17 cellular contexts compared by ENCODE assay signal in genomic region chr20:5602346-5602745, GRCh38. TPM values are rescaled to one million over a fixed set of nuclear protein-coding genes. Genes with fewer than 3 reads are reported as not detected.
DNase-seq lines count a peak whose midpoint lies in the region; ATAC-seq and TF ChIP-seq lines count a peak whose summit lies in the region.
"Had no signal": no experiment of that assay in that cellular context is flagged by ENCODE, and none has a peak within 500 bp of the region (broad histone marks: within the 10 kb centered on the region; RNA-seq: fewer than 3 reads in every experiment).

No MANE protein-coding gene starts in this region.

- no peaks in the 10 kb centered on the region for H3K4me1 ChIP-seq in cardiac muscle cell (ENCODE audit: low read depth)

- H3K36me3 Mint-ChIP-seq in dendritic cell treated with granulocyte-macrophage colony-stimulating factor and Interleukin-4, amounts not matched to agents 40 ng/mL and 50 ng/mL, for 4 days (ENCODE audit: low read depth), result peaks cover 84% of the 10 kb centered on the region

- peak overlapping the region; percentile 48 for H3K27ac ChIP-seq in cardiac muscle cell
- peak overlapping the region; percentile 5; the same call in 1 of the 2 replicates for H3K27ac ChIP-seq in RWPE1
- H3K27ac ChIP-seq: brain microvascular endothelial cell had no signal

- DNase-seq in cardiac muscle cell (ENCODE audit: low read depth in 1 of 2, low spot score in 1 of 2) (peak in 1 of 2 donors; percentile 30), cardiac septum (ENCODE audit: low spot score) (no peak), RWPE1 (ENCODE audit: low spot score) (no peak), renal cortical epithelial cell (ENCODE audit: low read depth) (peak; percentile 38), hippocampal formation (lab: John Stamatoyannopoulos, UW) (no peak)
- DNase-seq in activated CD8-positive, alpha-beta memory T cell treated with anti-CD3 and anti-CD28 coated beads, Interleukin-2, amount 50 U/mL, for 48 hours, result no peak
- DNase-seq: brain microvascular endothelial cell; Karpas-422; naive B cell; NCI-H187 treated with DMSO at 0.1 percent for 48 hours; NCI-H774; SHP77 treated with DMSO at 0.1 percent for 48 hours; stimulated activated CD4-positive, alpha-beta T cell treated with anti-CD3 and anti-CD28 coated beads, Interleukin-4, amount 100 ng/mL, for 24 hours; stimulated activated naive CD8-positive, alpha-beta T cell treated with anti-CD3 and anti-CD28 coated beads, Interleukin-15, Interleukin-2, amounts not matched to agents 100 U/mL and 50 U/mL, for 24 hours had no signal

- TF ChIP-seq CTCF in cardiac muscle cell (IDR thresholded peaks at IDR 0.05; ENCODE audit: low read depth, low read length) (no peak), RWPE1 (conservative IDR thresholded peaks at IDR 0.05; ENCODE audit: low read depth) (no peak)

- intact Hi-C loops in cardiac septum (cut with DNase I), result no loop called here
- intact Hi-C loops in dendritic cell treated with granulocyte-macrophage colony-stimulating factor and Interleukin-4, amounts not matched to agents 40 ng/mL and 50 ng/mL, for 4 days (cut with micrococcal nuclease), result no loop called here

- CTCF ChIA-PET in RWPE1 (lab: Yijun Ruan, JAX), result no interaction called here

- no peak for ATAC-seq in HG03439 (IDR thresholded peaks at IDR 0.05; ENCODE audit: unreplicated experiment)
- ATAC-seq: sciatic nerve; stimulated activated naive CD8-positive, alpha-beta T cell treated with anti-CD3 and anti-CD28 coated beads, Interleukin-15, Interleukin-2, amounts not matched to agents 100 U/mL and 50 U/mL, for 24 hours had no signal

- no peak overlapping the region for H3K4me3 Mint-ChIP-seq in dendritic cell treated with granulocyte-macrophage colony-stimulating factor and Interleukin-4, amounts not matched to agents 40 ng/mL and 50 ng/mL, for 4 days

- POLR2A ChIA-PET in RWPE1 (lab: Yijun Ruan, JAX; ENCODE audit: low non-redundant PET), result no interaction called here

- H3K9me3 ChIP-seq in cardiac muscle cell (ENCODE audit: low read depth), result no peaks in the 10 kb centered on the region

- H3K27me3 ChIP-seq in cardiac muscle cell, result no peaks in the 10 kb centered on the region
- H3K27me3 ChIP-seq: brain microvascular endothelial cell had no signal

- peaks cover 60% of the 10 kb centered on the region for H3K4me1 Mint-ChIP-seq in dendritic cell treated with granulocyte-macrophage colony-stimulating factor and Interleukin-4, amounts not matched to agents 40 ng/mL and 50 ng/mL, for 4 days (ENCODE audit: low read depth)

- no peaks in the 10 kb centered on the region for H3K27me3 Mint-ChIP-seq in dendritic cell treated with granulocyte-macrophage colony-stimulating factor and Interleukin-4, amounts not matched to agents 40 ng/mL and 50 ng/mL, for 4 days
- H3K27me3 Mint-ChIP-seq: naive B cell had no signal

- H3K27ac Mint-ChIP-seq in dendritic cell treated with granulocyte-macrophage colony-stimulating factor and Interleukin-4, amounts not matched to agents 40 ng/mL and 50 ng/mL, for 4 days, result peak overlapping the region; percentile 57

- no peak overlapping the region for H3K4me3 ChIP-seq in cardiac muscle cell

- no peaks in the 10 kb centered on the region for H3K9me3 Mint-ChIP-seq in dendritic cell treated with granulocyte-macrophage colony-stimulating factor and Interleukin-4, amounts not matched to agents 40 ng/mL and 50 ng/mL, for 4 days
- H3K9me3 Mint-ChIP-seq: naive B cell had no signal

- peaks cover 12% of the 10 kb centered on the region for H3K36me3 ChIP-seq in cardiac muscle cell

RNA-seq across cellular contexts. Expression of gene GPCPD1, which starts 8.5 kb away (rescaled TPM):
- total RNA-seq in cardiac muscle cell, result 10.4 and 20.2 TPM in 2 replicates
- 11.7 and 23.1 TPM in 2 replicates for polyA plus RNA-seq in cardiac muscle cell
- 17.3 TPM for total RNA-seq in cardiac septum
- total RNA-seq in renal cortical epithelial cell, result 11.5 TPM in 2 replicates
